ENCODE assay signal across 9 cellular contexts in the genomic region with DNA sequence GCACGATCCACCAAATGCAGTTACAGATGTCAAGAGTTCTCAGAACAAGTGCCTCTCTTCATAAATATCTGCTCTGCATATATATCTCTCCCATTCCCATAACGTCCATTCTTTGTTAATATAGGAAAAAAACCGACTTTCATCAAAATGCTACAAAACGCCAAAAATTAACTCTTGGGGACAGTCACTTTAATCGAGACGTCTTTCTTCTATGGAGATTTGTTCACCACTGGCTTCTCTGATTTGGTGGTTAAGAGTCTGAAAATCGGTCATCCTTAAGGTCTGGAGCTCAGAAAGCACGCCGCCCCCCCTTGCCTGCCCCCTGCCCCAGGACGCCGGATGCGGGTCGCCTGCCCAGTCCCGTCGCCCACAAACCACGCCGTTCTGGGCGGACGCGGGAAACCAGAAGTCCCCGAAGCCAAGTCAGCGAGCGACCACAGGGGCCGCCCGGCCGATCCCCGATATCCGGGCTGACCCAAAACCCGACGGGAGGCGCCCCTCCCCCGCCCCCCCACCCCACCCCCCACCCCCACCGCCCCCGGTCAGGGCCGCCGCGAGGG.
A peak's percentile ranks its signal among the peaks of the same experiment; 100 is the strongest.
DNase-seq lines count a peak whose midpoint lies in the region; ATAC-seq, FAIRE-seq and TF ChIP-seq lines count a peak whose summit lies in the region.
"Had no signal": no experiment of that assay in that cellular context is flagged by ENCODE, and none has a peak within 500 bp of the region (broad histone marks: within the 10 kb centered on the region; RNA-seq: fewer than 3 reads in every experiment).

No MANE protein-coding gene starts in this region.

- peak overlapping the region; percentile 53 for H3K4me3 Mint-ChIP-seq in Caco-2 (ENCODE audit: unreplicated experiment)

- TF ChIP-seq CTCF in Caco-2 (IDR thresholded peaks at IDR 0.05; ENCODE audit: insufficient read depth in 1 of 2, low read depth in 1 of 2, low read length in 1 of 2, severe bottlenecking in 1 of 2, unreplicated experiment in 1 of 2) = no peak
- TF ChIP-seq CTCF in right atrium auricular region (IDR thresholded peaks at IDR 0.05) = no peak
- TF ChIP-seq CTCF in pancreas (IDR thresholded peaks at IDR 0.05) = no peak
- TF ChIP-seq CTCF in WERI-Rb-1 (IDR thresholded peaks at IDR 0.05; ENCODE audit: low read depth, low read length) = no peak

- WGBS in pancreas, 2 donors = 3% methylated on average over 28 to 37 of the region's 37 CpGs

- no peaks in the 10 kb centered on the region for H3K9me3 Mint-ChIP-seq in Caco-2 (ENCODE audit: unreplicated experiment)

- H3K36me3 ChIP-seq in Caco-2 (ENCODE audit: control insufficient read depth, insufficient read depth, low read length) = no peaks in the 10 kb centered on the region
- no peaks in the 10 kb centered on the region for H3K36me3 ChIP-seq in right atrium auricular region
- no peaks in the 10 kb centered on the region for H3K36me3 ChIP-seq in pancreas
- no peaks in the 10 kb centered on the region for H3K36me3 ChIP-seq in WERI-Rb-1

- H3K4me1 ChIP-seq in Caco-2 (peaks cover 17% of the 10 kb centered on the region), right atrium auricular region (peaks cover 0 to 26% of the 10 kb centered on the region in 2 donors), pancreas (peaks cover 0 to 7% (median 0%) of the 10 kb centered on the region in 3 donors)

- no peaks in the 10 kb centered on the region; the same call in 1 of the 2 replicates for H3K27me3 ChIP-seq in Caco-2 (replicated peaks; ENCODE audit: control insufficient read depth, insufficient read depth, low read length)
- H3K27me3 ChIP-seq in right atrium auricular region = no peaks in the 10 kb centered on the region
- peaks cover 0 to 6% (median 0%) of the 10 kb centered on the region in 4 donors for H3K27me3 ChIP-seq in pancreas
- peaks cover 88% of the 10 kb centered on the region for H3K27me3 ChIP-seq in WERI-Rb-1 (ENCODE audit: insufficient read depth, low read depth, severe bottlenecking)

- H3K4me3 ChIP-seq in Caco-2 (ENCODE audit: low read depth, low read length) (no peak overlapping the region), right atrium auricular region (peak overlapping the region; percentile 50 to 57), pancreas (peak overlapping the region; percentile 51 to 72 (median 62)), WERI-Rb-1 (ENCODE audit: low read depth, low read length) (no peak overlapping the region)

- H3K36me3 Mint-ChIP-seq in Caco-2 (ENCODE audit: insufficient read depth, unreplicated experiment) = no peaks in the 10 kb centered on the region

- no peak for FAIRE-seq in pancreas (lab: Jason Lieb, UNC)

- no peak overlapping the region for H3K27ac ChIP-seq in right atrium auricular region
- peak overlapping the region; percentile 18 to 66 (median 44) for H3K27ac ChIP-seq in pancreas
- no peak overlapping the region for H3K27ac ChIP-seq in WERI-Rb-1

- intact Hi-C loops in Caco-2 (cut with micrococcal nuclease; ENCODE audit: unreplicated experiment) = loop anchor here (5.0 kb wide), 1 partner anchor 68 kb away; no protein-coding TSS in a partner anchor
- intact Hi-C loops in pancreas (cut with DNase I) = loop anchor here in 1 of 3 donors (10.0 kb wide), 1 partner anchor 55 kb away; no protein-coding TSS in a partner anchor

- no peak for TF ChIP-seq POLR2A in GM18505 (IDR thresholded peaks at IDR 0.05; ENCODE audit: borderline replicate concordance, extremely low read depth, insufficient read depth, insufficient read length)

- no peak for DNase-seq in Caco-2
- peak; percentile 18 for DNase-seq in NCI-H345 treated with DMSO at 0.1 percent for 48 hours (lab: John Stamatoyannopoulos, UW; ENCODE audit: unreplicated experiment)
- DNase-seq in right atrium auricular region (ENCODE audit: low spot score) = no peak
- peak in 4 of 6 donors; percentile 17 to 74 (median 42) for DNase-seq in pancreas
- DNase-seq in WERI-Rb-1 = no peak
- DNase-seq: NCI-H146 had no signal

- ATAC-seq in pancreas (peak; percentile 5 to 14 (median 11)), GM21390 (IDR thresholded peaks at IDR 0.05; ENCODE audit: unreplicated experiment) (no peak), GM18505 (IDR thresholded peaks at IDR 0.05; ENCODE audit: unreplicated experiment) (no peak), HG03039 (IDR thresholded peaks at IDR 0.05; ENCODE audit: unreplicated experiment) (no peak)

- peaks cover 7% of the 10 kb centered on the region for H3K4me1 Mint-ChIP-seq in Caco-2 (ENCODE audit: low read depth, unreplicated experiment)

- H3K9me3 ChIP-seq in Caco-2 (no peaks in the 10 kb centered on the region), right atrium auricular region (no peaks in the 10 kb centered on the region), pancreas (no peaks in the 10 kb centered on the region), WERI-Rb-1 (ENCODE audit: severe bottlenecking) (no peaks in the 10 kb centered on the region)

- no peak overlapping the region for H3K27ac Mint-ChIP-seq in Caco-2 (ENCODE audit: unreplicated experiment)

- CTCF ChIA-PET in Caco-2 (lab: Charles Lee) = interaction anchor here (0.8 to 1.2 kb wide), 2 partner anchors 119 to 445 kb away, joined by 3 to 8 read pairs; no protein-coding TSS in a partner anchor

- POLR2A ChIA-PET in Caco-2 (lab: Charles Lee) = no interaction called here

- no TSS peak for BruUV-seq in Caco-2 (replicated peaks; lab: Mats Ljungman, UMichigan)

- H3K27me3 Mint-ChIP-seq in Caco-2 (ENCODE audit: insufficient read depth, unreplicated experiment) = peaks cover 44% of the 10 kb centered on the region

Comparison
In these comparisons a context has a peak if more than half of its experiments do, and no peak if none do; other contexts are left out.
1. DNase-seq: peak in NCI-H345 treated with DMSO at 0.1 percent for 48 hours (single experiment) and pancreas (4 of 6); none in Caco-2 (0 of 2), right atrium auricular region (single experiment) and WERI-Rb-1 (single experiment).
2. H3K4me3 ChIP-seq: peak in right atrium auricular region (2 of 2) and pancreas (4 of 4); none in Caco-2 (single experiment) and WERI-Rb-1 (single experiment).
3. H3K27ac ChIP-seq: peak in pancreas (4 of 4); none in right atrium auricular region (0 of 2) and WERI-Rb-1 (single experiment).
4. ATAC-seq: peak in pancreas (4 of 4); none in GM21390 (single experiment), GM18505 (single experiment) and HG03039 (single experiment).